Comparison of ENCODE assay signal across 8 cellular contexts in the genomic region with DNA sequence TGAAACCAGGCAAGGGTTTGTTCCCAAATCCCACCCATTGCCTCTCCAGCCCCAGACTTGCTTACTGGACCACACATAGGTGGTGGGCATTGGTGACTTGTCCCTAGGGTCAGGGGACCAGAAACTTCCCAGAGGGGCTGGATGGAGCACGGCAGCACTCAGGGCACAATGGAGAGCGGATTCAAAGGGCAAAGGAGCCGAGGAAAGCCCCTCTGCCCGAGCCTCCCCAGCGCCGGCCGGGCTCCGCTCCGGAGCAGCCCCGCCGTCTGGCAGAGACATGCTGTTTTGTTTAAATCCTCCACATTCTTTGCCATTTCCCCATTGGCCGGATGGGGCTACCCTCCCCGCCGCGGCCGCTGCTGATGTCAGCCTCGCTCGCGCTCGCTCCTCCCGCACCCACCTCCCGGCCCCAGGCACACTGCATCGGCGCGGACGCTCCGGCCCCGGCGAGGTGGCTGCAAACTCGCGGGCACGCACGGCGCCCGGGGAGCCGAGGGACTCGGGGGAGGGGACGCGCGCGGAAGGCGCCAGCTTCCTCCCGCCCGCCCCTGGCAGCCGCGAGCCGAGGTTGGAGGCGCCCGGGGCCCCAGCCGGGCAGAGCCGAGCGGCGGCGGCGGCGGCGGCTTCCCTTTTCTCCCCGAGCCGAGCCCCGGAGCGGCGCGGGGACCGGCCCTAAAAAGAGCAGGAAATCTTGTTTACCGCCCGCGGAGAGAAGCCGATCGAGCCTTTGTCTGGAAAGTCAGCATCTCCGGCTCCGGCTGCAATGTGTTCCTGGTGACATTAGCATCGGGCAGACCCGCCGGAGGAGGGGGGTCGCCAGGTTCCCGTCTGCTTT. TPM values are rescaled to one million over a fixed set of nuclear protein-coding genes. Genes with fewer than 3 reads are reported as not detected.
DNase-seq lines count a peak whose midpoint lies in the region; ATAC-seq and TF ChIP-seq lines count a peak whose summit lies in the region.

A gene (plus strand): TSS at position 390 of the 835 bp plus-strand sequence.

- TF ChIP-seq CTCF in PC-9 (conservative IDR thresholded peaks at IDR 0.05) (no peak; the same call in 1 of the 2 replicates), epithelial cell of proximal tubule (conservative IDR thresholded peaks at IDR 0.05; ENCODE audit: low read depth, low read length) (no peak)

- POLR2A ChIA-PET in PC-9 (lab: Charles Lee; ENCODE audit: unreplicated experiment) = no interaction called here

- CTCF ChIA-PET in PC-9 (lab: Charles Lee) = interaction anchor here (0.6 to 0.7 kb wide), 3 partner anchors 10 to 222 kb away, joined by 3 to 26 read pairs (median 9); no protein-coding TSS in a partner anchor

- WGBS in HUES64 = under 1% methylated on average over 76 of the region's 76 CpGs

- intact Hi-C loops in PC-9 (cut with micrococcal nuclease; ENCODE audit: unreplicated experiment) = loop anchor here (5.0 kb wide), 1 partner anchor 340 kb away; a partner anchor contains a TSS

- peaks cover 13% of the 10 kb centered on the region; the same call in 1 of the 2 replicates for H3K4me1 ChIP-seq in HUES64 (ENCODE audit: insufficient read depth, low read length)
- peaks cover 33% of the 10 kb centered on the region for H3K4me1 ChIP-seq in PC-9 (replicated peaks; ENCODE audit: insufficient read depth)
- H3K4me1 ChIP-seq in mucosa of rectum (ENCODE audit: control insufficient read depth in 2 of 2, insufficient read depth in 2 of 2, low read length in 2 of 2) = peaks cover 7 to 11% of the 10 kb centered on the region in 2 donors

- H3K4me2 ChIP-seq in PC-9 = peak within 1 kb of the TSS; percentile 94

- H3K36me3 ChIP-seq in HUES64 (ENCODE audit: insufficient read depth, low read length) (peaks cover 9% of the 10 kb centered on the region; the same call in 1 of the 2 replicates), PC-9 (ENCODE audit: low read depth) (no peaks in the 10 kb centered on the region), mucosa of rectum (ENCODE audit: control insufficient read depth in 2 of 2, insufficient read depth in 2 of 2, low read length in 2 of 2) (no peaks in the 10 kb centered on the region)

- H3K9me2 ChIP-seq in PC-9 (ENCODE audit: insufficient read depth) = no peaks in the 10 kb centered on the region

- H4K20me1 ChIP-seq in PC-9 (ENCODE audit: insufficient read depth) = no peaks in the 10 kb centered on the region

- BruUV-seq in PC-9 (replicated peaks; lab: Mats Ljungman, UMichigan) = no TSS peak

- H3K27me3 ChIP-seq in HUES64 (ENCODE audit: insufficient read depth, low read length) (no peaks in the 10 kb centered on the region), PC-9 (ENCODE audit: insufficient read depth, low read depth) (no peaks in the 10 kb centered on the region), mucosa of rectum (ENCODE audit: control insufficient read depth in 2 of 2, insufficient read depth in 2 of 2, low read length in 2 of 2) (no peaks in the 10 kb centered on the region)

- H2AFZ ChIP-seq in PC-9 = peak within 1 kb of the TSS; percentile 97

- H3K79me2 ChIP-seq in PC-9 (ENCODE audit: low read depth) = no peaks in the 10 kb centered on the region

- DNase-seq in D341Med (ENCODE audit: low spot score) (peak; percentile 92), PC-9 (peak; percentile 65 to 77), activated T-cell treated with anti-CD3 and anti-CD28 coated beads for 48 hours (ENCODE audit: low read depth) (peak; percentile 87), epithelial cell of proximal tubule (ENCODE audit: low read depth) (no peak)
- peak; percentile 89 for DNase-seq in stimulated activated CD8-positive, alpha-beta memory T cell treated with anti-CD3 and anti-CD28 coated beads, Interleukin-4, amount 100 ng/mL, for 48 hours

- no peaks in the 10 kb centered on the region for H3K9me3 ChIP-seq in HUES64 (ENCODE audit: insufficient read depth, low read depth, low read length)
- no peaks in the 10 kb centered on the region for H3K9me3 ChIP-seq in PC-9 (ENCODE audit: insufficient read depth, low read depth)
- no peaks in the 10 kb centered on the region for H3K9me3 ChIP-seq in mucosa of rectum (ENCODE audit: control insufficient read depth in 2 of 2, low read length in 2 of 2)

- H3K27ac ChIP-seq in HUES64 (ENCODE audit: low read depth, low read length) = peak within 1 kb of the TSS; percentile 89
- no peak within 1 kb of the TSS for H3K27ac ChIP-seq in PC-9
- peak within 1 kb of the TSS; percentile 79 for H3K27ac ChIP-seq in mucosa of rectum (ENCODE audit: low read depth in 2 of 2, low read length in 2 of 2)

- H3F3A ChIP-seq in PC-9 (ENCODE audit: insufficient read depth, low read depth) = peaks cover 34% of the 10 kb centered on the region; the same call in 1 of the 2 replicates

- H3K9ac ChIP-seq in HUES64 (ENCODE audit: low read depth, low read length) (peak within 1 kb of the TSS; percentile 86), mucosa of rectum (ENCODE audit: low read depth in 1 of 2, low read length in 2 of 2) (peak within 1 kb of the TSS; percentile 75 to 86)

- H3K4me3 ChIP-seq in HUES64 (ENCODE audit: low read length) (peak within 1 kb of the TSS; percentile 80), PC-9 (peak within 1 kb of the TSS; percentile 77), epithelial cell of proximal tubule (ENCODE audit: low read depth, low read length) (peak within 1 kb of the TSS; percentile 95), mucosa of rectum (ENCODE audit: low read length in 2 of 2) (peak within 1 kb of the TSS; percentile 79 to 80)

- ATAC-seq in GM21423 (IDR thresholded peaks at IDR 0.05; ENCODE audit: unreplicated experiment) = peak; percentile 68

RNA-seq across cellular contexts. Expression of the gene that starts here (rescaled TPM):
- polyA plus RNA-seq in HUES64 (2013, experiment 1 of 2) = 28.6 TPM
- polyA plus RNA-seq in HUES64 (2013, experiment 2 of 2) = 26.1 TPM
- total RNA-seq in PC-9 (2021) = 6.0 and 7.1 TPM in 2 replicates
- total RNA-seq in epithelial cell of proximal tubule = 11.3 and 18.4 TPM in 2 replicates
